In genomic region chr1:48223372-48224081, GRCh38 we compare ENCODE assay signal across 22 cellular contexts. TPM values are rescaled to one million over a fixed set of nuclear protein-coding genes. Genes with fewer than 3 reads are reported as not detected.
DNase-seq lines count a peak whose midpoint lies in the region; ATAC-seq and TF ChIP-seq lines count a peak whose summit lies in the region.
"Had no signal": no experiment of that assay in that cellular context is flagged by ENCODE, and none has a peak within 500 bp of the region (broad histone marks: within the 10 kb centered on the region; RNA-seq: fewer than 3 reads in every experiment).

No MANE protein-coding gene starts in this region.

- peaks cover 3% of the 10 kb centered on the region for H3K27me3 Mint-ChIP-seq in H9 (ENCODE audit: low read depth)

- H3K23ac ChIP-seq in H9 (ENCODE audit: insufficient read length, low read depth, low read length) (no peak overlapping the region), mesenchymal stem cell (ENCODE audit: low read length in 2 of 2) (no peak overlapping the region)

- no peaks in the 10 kb centered on the region for H3K79me2 ChIP-seq in H9 (ENCODE audit: insufficient read depth, low read length)

- H3K4me2 ChIP-seq in H9 (ENCODE audit: insufficient read depth, insufficient read length, low read length): no peak overlapping the region
- H3K4me2 ChIP-seq in mesenchymal stem cell (ENCODE audit: low read length, poor library complexity, severe bottlenecking): no peak overlapping the region
- H3K4me2 ChIP-seq: smooth muscle cell had no signal

- no peak overlapping the region for H3K4me3 Mint-ChIP-seq in H9
- H3K4me3 Mint-ChIP-seq: CD8-positive, alpha-beta T cell had no signal

- H3K36me3 ChIP-seq in duodenal mucosa (ENCODE audit: control insufficient read depth in 1 of 2, insufficient read depth in 2 of 2, low read length in 2 of 2) (peaks cover 0 to 9% of the 10 kb centered on the region in 2 donors), mesenchymal stem cell (ENCODE audit: control insufficient read depth in 1 of 2, insufficient read depth in 2 of 2, low read depth in 1 of 2, low read length in 2 of 2) (no peaks in the 10 kb centered on the region)
- H3K36me3 ChIP-seq: HAP-1, thyroid gland had no signal

- DNase-seq in NCI-H2029 (lab: John Stamatoyannopoulos, UW) (peak; percentile 80), NCI-H69 (lab: John Stamatoyannopoulos, UW) (peak; percentile 45), renal cortical epithelial cell (ENCODE audit: low read depth) (peak; percentile 38), H9 (no peak), mesenchymal stem cell (no peak)
- DNase-seq: activated CD4-positive, alpha-beta T cell treated with anti-CD3 and anti-CD28 coated beads, Interleukin-2, amount 50 U/mL, for 1 hour; activated effector memory CD4-positive, alpha-beta T cell treated with Interleukin-2 at 50 U/mL for 16 hours; CD8-positive, alpha-beta T cell; NCI-H1092 treated with DMSO at 0.1 percent for 48 hours; psoas muscle; SHP77; stimulated activated CD4-positive, alpha-beta T cell treated with anti-CD3 and anti-CD28 coated beads, Interleukin-2, amount 100 ng/mL, for 48 hours; stimulated activated naive CD4-positive, alpha-beta T cell treated with Interleukin-2 at 50 U/mL for 16 hours; T-helper 1 cell; thyroid gland had no signal

- H2BK5ac ChIP-seq in H9 (ENCODE audit: insufficient read length, low read length): no peak overlapping the region
- no peak overlapping the region for H2BK5ac ChIP-seq in mesenchymal stem cell (ENCODE audit: low read depth, low read length, poor library complexity, severe bottlenecking)

- H3K56ac ChIP-seq in H9 (ENCODE audit: insufficient read length, low read depth, low read length): no peak overlapping the region

- H3K4me1 ChIP-seq in duodenal mucosa (ENCODE audit: control insufficient read depth in 1 of 2, insufficient read depth in 2 of 2, low read length in 2 of 2) (peaks cover 37 to 46% of the 10 kb centered on the region in 2 donors), H9 (ENCODE audit: insufficient read depth, low read length) (no peaks in the 10 kb centered on the region), mesenchymal stem cell (ENCODE audit: control insufficient read depth, insufficient read depth, low read depth, low read length) (peaks cover 6% of the 10 kb centered on the region)
- H3K4me1 ChIP-seq: HAP-1, psoas muscle, thyroid gland had no signal

- no peak overlapping the region for H3T11ph ChIP-seq in H9 (ENCODE audit: low read length)

- H4K20me1 ChIP-seq in H9 (ENCODE audit: control insufficient read depth, insufficient read depth, insufficient read length): no peaks in the 10 kb centered on the region

- H2BK12ac ChIP-seq in H9 (ENCODE audit: insufficient read length, low read depth, low read length) (no peak overlapping the region), mesenchymal stem cell (ENCODE audit: low read length in 2 of 2) (no peak overlapping the region)

- no peak for ATAC-seq in GM21360 (IDR thresholded peaks at IDR 0.05; ENCODE audit: unreplicated experiment)
- ATAC-seq: CD8-positive, alpha-beta T cell; psoas muscle had no signal

- H2BK120ac ChIP-seq in H9 (ENCODE audit: low read depth, low read length, poor library complexity, severe bottlenecking) (no peak overlapping the region), mesenchymal stem cell (ENCODE audit: low read depth, low read length) (no peak overlapping the region)

- H3K27me3 ChIP-seq in duodenal mucosa (ENCODE audit: control insufficient read depth in 1 of 2, insufficient read depth in 2 of 2, low read length in 2 of 2): no peaks in the 10 kb centered on the region
- no peaks in the 10 kb centered on the region for H3K27me3 ChIP-seq in H9 (ENCODE audit: insufficient read depth, low read length)
- peaks cover 0 to 31% of the 10 kb centered on the region in 2 experiments for H3K27me3 ChIP-seq in mesenchymal stem cell (ENCODE audit: control insufficient read depth in 1 of 2, insufficient read depth in 1 of 2, low read length in 2 of 2)
- H3K27me3 ChIP-seq: thyroid gland had no signal

- H3K14ac ChIP-seq in H9 (ENCODE audit: insufficient read depth, low read length): no peak overlapping the region
- no peak overlapping the region for H3K14ac ChIP-seq in mesenchymal stem cell (ENCODE audit: low read length in 2 of 2)

- H3K27ac ChIP-seq in duodenal mucosa (ENCODE audit: low read depth, low read length) (peak overlapping the region; percentile 71), H9 (ENCODE audit: insufficient read length, low read depth, low read length) (no peak overlapping the region), mesenchymal stem cell (ENCODE audit: low read length, poor library complexity, severe bottlenecking) (no peak overlapping the region)
- H3K27ac ChIP-seq: psoas muscle, thyroid gland had no signal

- no peaks in the 10 kb centered on the region for H3K36me3 Mint-ChIP-seq in H9 (ENCODE audit: insufficient read depth in 1 of 3, low read depth in 3 of 3)
- H3K36me3 Mint-ChIP-seq: CD8-positive, alpha-beta T cell had no signal

- H4K91ac ChIP-seq in H9 (ENCODE audit: insufficient read length, low read depth, low read length) (no peak overlapping the region), mesenchymal stem cell (ENCODE audit: low read length) (no peak overlapping the region)

- H3K9me3 ChIP-seq in duodenal mucosa (ENCODE audit: control insufficient read depth in 1 of 2, low read length in 2 of 2) (no peaks in the 10 kb centered on the region), H9 (ENCODE audit: control insufficient read depth, low read depth, low read length) (no peaks in the 10 kb centered on the region), mesenchymal stem cell (ENCODE audit: control insufficient read depth, low read length) (no peaks in the 10 kb centered on the region)
- H3K9me3 ChIP-seq: HAP-1, psoas muscle, thyroid gland had no signal

- H2AFZ ChIP-seq in H9 (ENCODE audit: low read length) (no peak overlapping the region), mesenchymal stem cell (ENCODE audit: low read depth, low read length) (no peak overlapping the region)

- H2BK15ac ChIP-seq in H9 (ENCODE audit: low read depth, low read length) (no peak overlapping the region), mesenchymal stem cell (ENCODE audit: low read depth, poor library complexity, severe bottlenecking) (no peak overlapping the region)

- H4K5ac ChIP-seq in H9 (ENCODE audit: insufficient read length, low read depth, low read length): no peak overlapping the region

- H3K9ac ChIP-seq in duodenal mucosa (ENCODE audit: low read depth in 1 of 2, low read length in 2 of 2) (peak overlapping the region; percentile 28 to 48), H9 (ENCODE audit: extremely low read depth, insufficient read length, low read length) (no peak overlapping the region), mesenchymal stem cell (ENCODE audit: low read length) (no peak overlapping the region)

- no CpG with 5 or more reads among the region's 6 CpGs for WGBS in H9 (ENCODE audit: extremely low coverage, insufficient read length, low lambda C conversion rate)
- WGBS in mesenchymal stem cell: 71% methylated on average over 6 of the region's 6 CpGs

- H3K18ac ChIP-seq in H9 (ENCODE audit: insufficient read length, low read depth, low read length) (no peak overlapping the region), mesenchymal stem cell (ENCODE audit: low read depth in 1 of 2, low read length in 2 of 2) (no peak overlapping the region)

- H4K8ac ChIP-seq in H9 (replicated peaks; ENCODE audit: insufficient read length, low read depth, low read length): no peak overlapping the region
- no peak overlapping the region for H4K8ac ChIP-seq in mesenchymal stem cell (ENCODE audit: low read length)

- H3K79me1 ChIP-seq in H9 (ENCODE audit: insufficient read depth, low read depth, low read length, poor library complexity, severe bottlenecking) (no peaks in the 10 kb centered on the region), mesenchymal stem cell (replicated peaks; ENCODE audit: low read length, poor library complexity, severe bottlenecking) (no peaks in the 10 kb centered on the region)

- no peaks in the 10 kb centered on the region for H3K23me2 ChIP-seq in H9 (ENCODE audit: insufficient read length, low read depth, low read length, poor library complexity, severe bottlenecking)

- H2AK5ac ChIP-seq in H9 (ENCODE audit: insufficient read length, low read length) (no peak overlapping the region), mesenchymal stem cell (ENCODE audit: low read length, severe bottlenecking) (no peak overlapping the region)

- H3K4me3 ChIP-seq in duodenal mucosa (ENCODE audit: low read depth in 1 of 2, low read length in 2 of 2): peak overlapping the region; percentile 59 to 65
- H3K4me3 ChIP-seq in mesenchymal stem cell (ENCODE audit: insufficient read depth in 1 of 2, low read depth in 1 of 2, low read length in 2 of 2): no peak overlapping the region
- H3K4me3 ChIP-seq: HAP-1, psoas muscle, smooth muscle cell, thyroid gland had no signal

- TF ChIP-seq CTCF in H9 (conservative IDR thresholded peaks at IDR 0.05): no peak

- no peak overlapping the region for H3K4ac ChIP-seq in H9 (ENCODE audit: low read depth, low read length)
- H3K4ac ChIP-seq in mesenchymal stem cell (ENCODE audit: low read depth in 1 of 2, low read length in 2 of 2): no peak overlapping the region

- H3K27ac Mint-ChIP-seq in H9: no peak overlapping the region; a peak in 1 of 7 replicates
- H3K27ac Mint-ChIP-seq: CD8-positive, alpha-beta T cell had no signal

- H3K4me1 Mint-ChIP-seq in H9: peaks cover 7 to 9% of the 10 kb centered on the region in 2 experiments; a peak in 3 of 4 replicates

- H2BK20ac ChIP-seq in H9 (ENCODE audit: low read depth, low read length, poor library complexity, severe bottlenecking): no peak overlapping the region

- H3K9me3 Mint-ChIP-seq in H9: no peaks in the 10 kb centered on the region
- H3K9me3 Mint-ChIP-seq: CD8-positive, alpha-beta T cell had no signal

RNA-seq across cellular contexts. Expression of gene SLC5A9, which starts 1.0 kb away (rescaled TPM):
- total RNA-seq in renal cortical epithelial cell (0.35 and 1.6 TPM in 2 replicates), H9 (2021) (0.22 TPM in 1 of 2 replicates, not detected in the other)
- polyA plus RNA-seq in mesenchymal stem cell (2013, experiment 1 of 2): not detected
- polyA plus RNA-seq in mesenchymal stem cell (2013, experiment 2 of 2): not detected
- total RNA-seq: CD8-positive, alpha-beta T cell; Daoy; LHCN-M2; NCI-H460; psoas muscle; thyroid gland had no signal
- polyA plus RNA-seq: smooth muscle cell had no signal

Comparison
In these comparisons a context has a peak if more than half of its experiments do, and no peak if none do; other contexts are left out.
1. DNase-seq: peak in NCI-H2029 (single experiment), NCI-H69 (single experiment) and renal cortical epithelial cell (single experiment); none in H9 (single experiment) and mesenchymal stem cell (single experiment).
2. H3K4me3 ChIP-seq: peak in duodenal mucosa (2 of 2); none in mesenchymal stem cell (0 of 2).
3. H3K9ac ChIP-seq: peak in duodenal mucosa (2 of 2); none in H9 (single experiment) and mesenchymal stem cell (single experiment).